In the genomic region with DNA sequence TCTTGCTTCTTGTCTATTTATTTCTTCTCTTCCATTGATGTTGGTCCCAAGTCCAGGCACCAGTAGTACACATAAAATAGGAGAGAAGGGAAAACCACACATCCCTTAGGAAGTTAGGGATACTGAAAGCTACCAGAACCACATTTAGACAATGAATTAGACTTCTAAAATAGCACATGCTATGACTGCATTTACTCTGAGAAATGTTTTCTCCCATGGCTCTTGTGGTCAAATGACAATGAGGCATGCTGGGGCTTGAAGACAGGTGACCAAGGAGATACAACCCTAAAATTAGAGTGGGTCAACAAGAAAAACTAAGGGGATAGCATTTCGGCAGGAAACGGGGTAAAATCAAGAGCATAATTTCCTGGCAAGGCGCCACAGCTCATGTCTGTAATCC, we compare ENCODE assay signal across 22 cellular contexts. TPM values are rescaled to one million over a fixed set of nuclear protein-coding genes. Genes with fewer than 3 reads are reported as not detected.
A peak's percentile ranks its signal among the peaks of the same experiment; 100 is the strongest.
DNase-seq lines count a peak whose midpoint lies in the region; ATAC-seq, FAIRE-seq and TF ChIP-seq lines count a peak whose summit lies in the region.
"Had no signal": no experiment of that assay in that cellular context is flagged by ENCODE, and none has a peak within 500 bp of the region (broad histone marks: within the 10 kb centered on the region; RNA-seq: fewer than 3 reads in every experiment).

No MANE protein-coding gene starts in this region.

- H4K20me1 ChIP-seq in K562 (replicated peaks; ENCODE audit: control insufficient read depth, insufficient read depth, low read length) = peaks cover 6% of the 10 kb centered on the region; the same call in 1 of the 2 replicates

- H3K4me3 ChIP-seq in CD8-positive, alpha-beta T cell (ENCODE audit: low read depth, low read length) = no peak overlapping the region
- H3K4me3 ChIP-seq in K562 (no peak overlapping the region), prostate gland (no peak overlapping the region)
- H3K4me3 ChIP-seq: BLaER1 treated with 17β-estradiol and CSF1 and Interleukin-3, amounts not matched to agents 10 nM and 100 nM; HAP-1; MG63 had no signal

- no peak overlapping the region for H3K9ac ChIP-seq in K562 (ENCODE audit: insufficient read depth in 1 of 2, low read depth in 2 of 2, low read length in 2 of 2)

- H3K4me1 Mint-ChIP-seq in T-helper 1 cell treated with Interleukin-12 subunit alpha and Interleukin-12 subunit beta and Interleukin-4 antibody, amounts not matched to agents 30 μg/mL and 1 μg/mL, for 36 hours (ENCODE audit: low read depth) = no peaks in the 10 kb centered on the region
- peaks cover 15% of the 10 kb centered on the region for H3K4me1 Mint-ChIP-seq in CD8-positive, alpha-beta T cell (ENCODE audit: low read depth)

- H3K36me3 Mint-ChIP-seq in T-helper 1 cell treated with Interleukin-12 subunit alpha and Interleukin-12 subunit beta and Interleukin-4 antibody, amounts not matched to agents 30 μg/mL and 1 μg/mL, for 36 hours (ENCODE audit: low read depth) = peaks cover 20% of the 10 kb centered on the region
- H3K36me3 Mint-ChIP-seq in CD8-positive, alpha-beta T cell = peaks cover 71% of the 10 kb centered on the region

- POLR2A ChIA-PET in CD8-positive, alpha-beta T cell (lab: Charles Lee) = interaction anchor here (1.7 kb wide), 1 partner anchor 17 kb away, joined by 5 read pairs; a partner anchor contains a TSS
- POLR2A ChIA-PET in K562 (lab: Yijun Ruan, JAX) (interaction anchor here (1.0 to 2.8 kb wide), 4 partner anchors 9 to 25 kb away, joined by 3 to 8 read pairs (median 5); a partner anchor contains a TSS), RWPE1 (lab: Yijun Ruan, JAX; ENCODE audit: low non-redundant PET) (no interaction called here)

- no peak for TF ChIP-seq POLR2A in K562 (conservative IDR thresholded peaks at IDR 0.05)
- TF ChIP-seq POLR2A in prostate gland (IDR thresholded peaks at IDR 0.05) = no peak

- H3K36me3 ChIP-seq in CD8-positive, alpha-beta T cell (ENCODE audit: insufficient read depth, low read length) = peaks cover 38% of the 10 kb centered on the region
- peaks cover 82% of the 10 kb centered on the region for H3K36me3 ChIP-seq in K562 (ENCODE audit: control insufficient read depth, insufficient read depth, low read length)
- no peaks in the 10 kb centered on the region for H3K36me3 ChIP-seq in prostate gland

- no peak overlapping the region for H2AFZ ChIP-seq in K562 (ENCODE audit: low read depth, low read length)

- CTCF ChIA-PET in CD8-positive, alpha-beta T cell (lab: Charles Lee) = interaction anchor here (0.7 to 2.0 kb wide), 8 partner anchors 8 to 405 kb away, joined by 3 to 6 read pairs (median 4); no protein-coding TSS in a partner anchor
- CTCF ChIA-PET in K562 (lab: Yijun Ruan, JAX; ENCODE audit: low intra/inter-chr PET ratio) (no interaction called here), RWPE1 (lab: Yijun Ruan, JAX) (no interaction called here)

- in situ Hi-C loops in K562 (cut with MboI) = no loop called here

- H3K27me3 ChIP-seq in CD8-positive, alpha-beta T cell (ENCODE audit: insufficient read depth, low read length) = no peaks in the 10 kb centered on the region
- H3K27me3 ChIP-seq in K562 (ENCODE audit: control insufficient read depth in 2 of 2, insufficient read depth in 2 of 2, low read length in 2 of 2) = no peaks in the 10 kb centered on the region
- H3K27me3 ChIP-seq in prostate gland (replicated peaks; ENCODE audit: insufficient read depth) = no peaks in the 10 kb centered on the region
- H3K27me3 ChIP-seq: BLaER1 treated with 17β-estradiol and CSF1 and Interleukin-3, amounts not matched to agents 10 nM and 100 nM; MG63 had no signal

- no peak for FAIRE-seq in K562 (lab: Jason Lieb, UNC)
- FAIRE-seq: G401.6, GM12892, GM19239, HepG2, RCC 7860 had no signal

- ATAC-seq in CD8-positive, alpha-beta T cell = no peak
- ATAC-seq in K562 (no peak), HG03108 (IDR thresholded peaks at IDR 0.05; ENCODE audit: unreplicated experiment) (no peak)
- ATAC-seq: HepG2 had no signal

- H3K4me3 Mint-ChIP-seq in T-helper 1 cell treated with Interleukin-12 subunit alpha and Interleukin-12 subunit beta and Interleukin-4 antibody, amounts not matched to agents 30 μg/mL and 1 μg/mL, for 36 hours = no peak overlapping the region
- no peak overlapping the region for H3K4me3 Mint-ChIP-seq in CD8-positive, alpha-beta T cell

- no peak for TF ChIP-seq RAD21 in K562 (CRISPR knock-in tag; conservative IDR thresholded peaks at IDR 0.05 in 1 of 2, IDR thresholded peaks at IDR 0.05 in 1 of 2)

- no peak overlapping the region for H3K27ac ChIP-seq in CD8-positive, alpha-beta T cell (ENCODE audit: low read depth, low read length)
- H3K27ac ChIP-seq in K562 (ENCODE audit: extremely low read depth, low read depth, low read length) (no peak overlapping the region), prostate gland (peak overlapping the region; percentile 52 to 53), RWPE1 (no peak overlapping the region)
- H3K27ac ChIP-seq: BLaER1 treated with 17β-estradiol and CSF1 and Interleukin-3, amounts not matched to agents 10 nM and 100 nM had no signal

- H3K9me3 Mint-ChIP-seq in T-helper 1 cell treated with Interleukin-12 subunit alpha and Interleukin-12 subunit beta and Interleukin-4 antibody, amounts not matched to agents 30 μg/mL and 1 μg/mL, for 36 hours = no peaks in the 10 kb centered on the region
- no peaks in the 10 kb centered on the region for H3K9me3 Mint-ChIP-seq in CD8-positive, alpha-beta T cell

- WGBS in K562 (ENCODE audit: insufficient coverage, low coverage, missing lambda C conversion rate) = 93% methylated on average over 3 of the region's 3 CpGs
- 65% methylated on average over 3 of the region's 3 CpGs for WGBS in prostate gland

- intact Hi-C loops in CD8-positive, alpha-beta T cell (cut with DNase I, micrococcal nuclease) = loop anchor here in 1 of 2 experiments (10.0 kb wide), 1 partner anchor 210 kb away; no protein-coding TSS in a partner anchor
- intact Hi-C loops in K562 (cut with micrococcal nuclease) (no loop called here), prostate gland (cut with DNase I) (loop anchor here (10.0 kb wide), 1 partner anchor 210 kb away; no protein-coding TSS in a partner anchor)

- H3K4me1 ChIP-seq in CD8-positive, alpha-beta T cell (ENCODE audit: insufficient read depth, low read length) = no peaks in the 10 kb centered on the region
- no peaks in the 10 kb centered on the region for H3K4me1 ChIP-seq in K562 (replicated peaks in 1 of 2; ENCODE audit: control insufficient read depth in 2 of 2, insufficient read depth in 2 of 2, low read length in 2 of 2)
- H3K4me1 ChIP-seq in prostate gland (replicated peaks) = peaks cover 7% of the 10 kb centered on the region
- H3K4me1 ChIP-seq: HAP-1 had no signal

- no peaks in the 10 kb centered on the region for H3K79me2 ChIP-seq in K562 (ENCODE audit: control insufficient read depth, insufficient read depth, low read length)

- no peaks in the 10 kb centered on the region for H3K9me1 ChIP-seq in K562 (ENCODE audit: control insufficient read depth, insufficient read depth, low read length)

- DNase-seq in T-helper 1 cell (no peak), K562 (ENCODE audit: extremely low read depth in 1 of 4, low spot score in 3 of 4) (no peak), prostate gland (ENCODE audit: low spot score) (no peak), RWPE1 (ENCODE audit: low spot score) (no peak), kidney glomerular epithelial cell (lab: John Stamatoyannopoulos, UW) (no peak)
- DNase-seq in CD8-positive, alpha-beta T cell = no peak
- DNase-seq: 8988T, DMS79 treated with DMSO at 0.1 percent for 48 hours, MG63, NCI-H1105 treated with DMSO at 0.1 percent for 48 hours, NCI-H187 treated with DMSO at 0.1 percent for 48 hours, SIG-M5 had no signal

- no peak for TF ChIP-seq EP300 in K562 (IDR thresholded peaks at IDR 0.05; ENCODE audit: low read length)

- no peaks in the 10 kb centered on the region for H3K27me3 Mint-ChIP-seq in T-helper 1 cell treated with Interleukin-12 subunit alpha and Interleukin-12 subunit beta and Interleukin-4 antibody, amounts not matched to agents 30 μg/mL and 1 μg/mL, for 36 hours (ENCODE audit: low read depth)
- H3K27me3 Mint-ChIP-seq in CD8-positive, alpha-beta T cell (ENCODE audit: low read depth) = no peaks in the 10 kb centered on the region

- no peak for TF ChIP-seq CTCF in CD8-positive, alpha-beta T cell (IDR thresholded peaks at IDR 0.05)
- no peak for TF ChIP-seq CTCF in K562 (IDR thresholded peaks at IDR 0.05 in 2 of 3, conservative IDR thresholded peaks at IDR 0.05 in 1 of 3; ENCODE audit: insufficient read depth in 2 of 3, low read depth in 1 of 3, low read length in 3 of 3)
- TF ChIP-seq CTCF in prostate gland (IDR thresholded peaks at IDR 0.05) = no peak
- TF ChIP-seq CTCF in RWPE1 (conservative IDR thresholded peaks at IDR 0.05; ENCODE audit: low read depth) = no peak

- H3K9me3 ChIP-seq in CD8-positive, alpha-beta T cell (ENCODE audit: low read length) = no peaks in the 10 kb centered on the region
- H3K9me3 ChIP-seq in K562 (replicated peaks; ENCODE audit: control insufficient read depth, insufficient read depth, low read depth, low read length) = no peaks in the 10 kb centered on the region
- H3K9me3 ChIP-seq in prostate gland = no peaks in the 10 kb centered on the region
- H3K9me3 ChIP-seq: HAP-1, MG63 had no signal

- H3K27ac Mint-ChIP-seq in T-helper 1 cell treated with Interleukin-12 subunit alpha and Interleukin-12 subunit beta and Interleukin-4 antibody, amounts not matched to agents 30 μg/mL and 1 μg/mL, for 36 hours = peak overlapping the region; percentile 34
- peak overlapping the region; percentile 62 for H3K27ac Mint-ChIP-seq in CD8-positive, alpha-beta T cell

- no peak overlapping the region for H3K4me2 ChIP-seq in K562 (ENCODE audit: insufficient read depth, low read length)

- no TSS peak for BruUV-seq in K562 (replicated peaks; lab: Mats Ljungman, UMichigan)

RNA-seq across cellular contexts. Expression of a gene that starts 17.1 kb away (rescaled TPM):
- 10 to 100 TPM; 24.7 to 25.1 TPM for total RNA-seq in CD8-positive, alpha-beta T cell
- total RNA-seq in K562 (2011; cell fraction: chromatin; rRNA removed; ENCODE audit: low replicate concordance) = 234 and 244 TPM in 2 replicates
- 128 and 134 TPM in 2 replicates for total RNA-seq in K562 (2011; cell fraction: nucleolus; rRNA removed)
- 155 and 169 TPM in 2 replicates for total RNA-seq in K562 (2011; cell fraction: nucleoplasm; rRNA removed)
- total RNA-seq in K562 (2014; rRNA removed) = 49.0 and 53.6 TPM in 2 replicates
- total RNA-seq in K562 (2014; rRNA removed; fragmentation: Illumina TruSeq; extraction: Trizol) = 53.3 and 59.5 TPM in 2 replicates
- total RNA-seq in K562 (2015; rRNA removed; fragmentation: Illumina TruSeq; extraction: Trizol) = 55.6 and 57.7 TPM in 2 replicates
- total RNA-seq in K562 (2021) = 67.1 and 71.4 TPM in 2 replicates
- polyA plus RNA-seq in K562 (2011; rRNA removed) = 51.9 and 54.7 TPM in 2 replicates
- polyA plus RNA-seq in K562 (2011; cell fraction: cytosol; rRNA removed) = 37.2 and 38.9 TPM in 2 replicates
- 127 and 175 TPM in 2 replicates for polyA plus RNA-seq in K562 (2011; cell fraction: nucleus; rRNA removed)
- 43.9 and 49.7 TPM in 2 replicates for polyA plus RNA-seq in K562 (2012)
- 58.6 and 65.0 TPM in 2 replicates for polyA plus RNA-seq in K562 (2014; fragmentation: Illumina TruSeq; extraction: Trizol)
- polyA plus RNA-seq in K562 (2014; fragmentation: Nextera tagmentation; extraction: Ambion mirVana) = 10 to 100 TPM; 11.4 to 16.3 TPM
- polyA plus RNA-seq in K562 (2014; rRNA removed) = 52.2 and 52.9 TPM in 2 replicates
- polyA minus RNA-seq in K562 (2011; rRNA and poly(A)+ RNA removed) = 120 TPM in 2 replicates
- 47.9 and 55.8 TPM in 2 replicates for polyA minus RNA-seq in K562 (2011; cell fraction: cytosol; rRNA and poly(A)+ RNA removed)
- polyA minus RNA-seq in K562 (2011; cell fraction: nucleus; rRNA and poly(A)+ RNA removed) = 59.9 and 83.1 TPM in 2 replicates
- total RNA-seq in prostate gland = 10 to 100 TPM; 34.7 to 56.1 TPM

RNA-seq across cellular contexts. Expression of a gene that starts 27.8 kb away (rescaled TPM):
- total RNA-seq in CD8-positive, alpha-beta T cell = 10 to 100 TPM; 15.9 to 18.2 TPM
- total RNA-seq in K562 (2011; cell fraction: chromatin; rRNA removed; ENCODE audit: low replicate concordance) = 33.9 and 77.3 TPM in 2 replicates
- 66.1 and 66.7 TPM in 2 replicates for total RNA-seq in K562 (2011; cell fraction: nucleolus; rRNA removed)
- 56.1 and 65.5 TPM in 2 replicates for total RNA-seq in K562 (2011; cell fraction: nucleoplasm; rRNA removed)
- 12.6 and 16.1 TPM in 2 replicates for total RNA-seq in K562 (2014; rRNA removed)
- 16.9 and 17.5 TPM in 2 replicates for total RNA-seq in K562 (2014; rRNA removed; fragmentation: Illumina TruSeq; extraction: Trizol)
- 21.1 and 22.3 TPM in 2 replicates for total RNA-seq in K562 (2015; rRNA removed; fragmentation: Illumina TruSeq; extraction: Trizol)
- 30.5 and 34.3 TPM in 2 replicates for total RNA-seq in K562 (2021)
- polyA plus RNA-seq in K562 (2011; rRNA removed) = 22.7 and 23.8 TPM in 2 replicates
- polyA plus RNA-seq in K562 (2011; cell fraction: cytosol; rRNA removed) = 32.6 and 43.7 TPM in 2 replicates
- 13.0 and 14.5 TPM in 2 replicates for polyA plus RNA-seq in K562 (2011; cell fraction: nucleus; rRNA removed)
- 17.8 and 18.4 TPM in 2 replicates for polyA plus RNA-seq in K562 (2012)
- polyA plus RNA-seq in K562 (2014; fragmentation: Illumina TruSeq; extraction: Trizol) = 31.3 and 34.6 TPM in 2 replicates
- 1 to 10 TPM; 6.2 to 7.2 TPM for polyA plus RNA-seq in K562 (2014; fragmentation: Nextera tagmentation; extraction: Ambion mirVana)
- polyA plus RNA-seq in K562 (2014; rRNA removed) = 23.8 and 25.0 TPM in 2 replicates
- 33.0 and 43.8 TPM in 2 replicates for polyA minus RNA-seq in K562 (2011; rRNA and poly(A)+ RNA removed)
- polyA minus RNA-seq in K562 (2011; cell fraction: cytosol; rRNA and poly(A)+ RNA removed) = 21.5 and 26.2 TPM in 2 replicates
- 17.5 and 25.4 TPM in 2 replicates for polyA minus RNA-seq in K562 (2011; cell fraction: nucleus; rRNA and poly(A)+ RNA removed)
- 10 to 100 TPM; 22.7 to 23.2 TPM for total RNA-seq in prostate gland

RNA-seq across cellular contexts. Expression of a gene that starts 56.1 kb away (rescaled TPM):
- not detected for total RNA-seq in CD8-positive, alpha-beta T cell
- total RNA-seq in K562 (2011; cell fraction: chromatin; rRNA removed; ENCODE audit: low replicate concordance) = not detected in 2 replicates
- not detected in 2 replicates for total RNA-seq in K562 (2011; cell fraction: nucleolus; rRNA removed)
- total RNA-seq in K562 (2011; cell fraction: nucleoplasm; rRNA removed) = not detected in 2 replicates
- not detected in 2 replicates for total RNA-seq in K562 (2014; rRNA removed)
- total RNA-seq in K562 (2014; rRNA removed; fragmentation: Illumina TruSeq; extraction: Trizol) = not detected in 2 replicates
- total RNA-seq in K562 (2015; rRNA removed; fragmentation: Illumina TruSeq; extraction: Trizol) = not detected in 2 replicates
- not detected in 2 replicates for total RNA-seq in K562 (2021)
- not detected in 2 replicates for polyA plus RNA-seq in K562 (2011; rRNA removed)
- polyA plus RNA-seq in K562 (2011; cell fraction: cytosol; rRNA removed) = not detected in 2 replicates
- not detected in 2 replicates for polyA plus RNA-seq in K562 (2011; cell fraction: nucleus; rRNA removed)
- polyA plus RNA-seq in K562 (2012) = 0.03 and 0.12 TPM in 2 replicates
- not detected in 2 replicates for polyA plus RNA-seq in K562 (2014; fragmentation: Illumina TruSeq; extraction: Trizol)
- not detected for polyA plus RNA-seq in K562 (2014; fragmentation: Nextera tagmentation; extraction: Ambion mirVana)
- not detected in 2 replicates for polyA plus RNA-seq in K562 (2014; rRNA removed)
- polyA minus RNA-seq in K562 (2011; rRNA and poly(A)+ RNA removed) = not detected in 2 replicates
- not detected in 2 replicates for polyA minus RNA-seq in K562 (2011; cell fraction: cytosol; rRNA and poly(A)+ RNA removed)
- not detected in 2 replicates for polyA minus RNA-seq in K562 (2011; cell fraction: nucleus; rRNA and poly(A)+ RNA removed)
- under 1 TPM in 1 of 2 donors, not detected in 1; 0.80 TPM for total RNA-seq in prostate gland
- total RNA-seq: HepG2, NCI-H460 had no signal
- polyA plus RNA-seq: HepG2 had no signal

Comparison
In these comparisons a context has a peak if more than half of its experiments do, and no peak if none do; other contexts are left out.
1. H3K27ac ChIP-seq: peak in prostate gland (2 of 2); none in CD8-positive, alpha-beta T cell (single experiment), K562 (single experiment) and RWPE1 (single experiment).